Comparison of ENCODE assay signal across 15 cellular contexts in the genomic region with DNA sequence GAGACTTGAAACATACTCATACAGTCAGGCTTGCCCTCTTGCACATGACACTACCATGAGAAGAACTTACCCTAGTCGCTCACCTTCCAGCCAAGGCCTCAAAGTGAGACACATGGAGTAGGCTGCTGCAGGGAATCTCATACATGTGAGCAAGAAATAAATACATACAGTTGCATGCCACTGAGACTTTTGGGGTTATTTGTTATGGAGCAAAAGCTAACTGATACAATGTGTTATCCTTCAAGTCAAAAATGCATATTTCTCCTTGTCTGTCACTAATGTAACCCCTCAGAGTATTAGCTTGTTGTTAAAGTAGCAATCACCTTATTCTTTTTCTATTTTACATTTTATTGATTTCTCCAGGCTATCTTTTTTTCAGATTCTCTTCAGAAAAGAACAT. TPM values are rescaled to one million over a fixed set of nuclear protein-coding genes. Genes with fewer than 3 reads are reported as not detected.
A peak's percentile ranks its signal among the peaks of the same experiment; 100 is the strongest.
DNase-seq lines count a peak whose midpoint lies in the region; ATAC-seq lines count a peak whose summit lies in the region.
"Had no signal": no experiment of that assay in that cellular context is flagged by ENCODE, and none has a peak within 500 bp of the region (broad histone marks: within the 10 kb centered on the region; RNA-seq: fewer than 3 reads in every experiment).

No MANE protein-coding gene starts in this region.

- H3K4me3 Mint-ChIP-seq in stimulated activated naive CD8-positive, alpha-beta T cell treated with anti-CD3 and anti-CD28 coated beads, Interleukin-15, Interleukin-2, amounts not matched to agents 100 ng/mL and 50 ng/mL, for 24 hours = no peak overlapping the region
- H3K4me3 Mint-ChIP-seq in activated naive CD8-positive, alpha-beta T cell treated with anti-CD3 and anti-CD28 coated beads, Interleukin-2, amount 50 U/mL, for 24 hours = no peak overlapping the region
- no peak overlapping the region for H3K4me3 Mint-ChIP-seq in effector memory CD8-positive, alpha-beta T cell

- H3K36me3 Mint-ChIP-seq in stimulated activated naive CD8-positive, alpha-beta T cell treated with anti-CD3 and anti-CD28 coated beads, Interleukin-15, Interleukin-2, amounts not matched to agents 100 ng/mL and 50 ng/mL, for 24 hours (ENCODE audit: low read depth) = peaks cover 39% of the 10 kb centered on the region
- peaks cover 17% of the 10 kb centered on the region for H3K36me3 Mint-ChIP-seq in activated naive CD8-positive, alpha-beta T cell treated with anti-CD3 and anti-CD28 coated beads, Interleukin-2, amount 50 U/mL, for 24 hours (ENCODE audit: low read depth)
- peaks cover 30% of the 10 kb centered on the region for H3K36me3 Mint-ChIP-seq in effector memory CD8-positive, alpha-beta T cell (ENCODE audit: insufficient read depth)

- peaks cover 15% of the 10 kb centered on the region for H3K36me3 ChIP-seq in Karpas-422 (ENCODE audit: insufficient read depth, low read length)
- H3K36me3 ChIP-seq: BE2C had no signal

- no peaks in the 10 kb centered on the region for H3K27me3 Mint-ChIP-seq in stimulated activated naive CD8-positive, alpha-beta T cell treated with anti-CD3 and anti-CD28 coated beads, Interleukin-15, Interleukin-2, amounts not matched to agents 100 ng/mL and 50 ng/mL, for 24 hours
- H3K27me3 Mint-ChIP-seq in activated naive CD8-positive, alpha-beta T cell treated with anti-CD3 and anti-CD28 coated beads, Interleukin-2, amount 50 U/mL, for 24 hours = no peaks in the 10 kb centered on the region
- H3K27me3 Mint-ChIP-seq in effector memory CD8-positive, alpha-beta T cell = no peaks in the 10 kb centered on the region

- H3K27ac ChIP-seq in Karpas-422 (ENCODE audit: low read length) = 0 out of 2 replicates have a peak overlapping the region, but pooled peaks have one; percentile 10
- H3K27ac ChIP-seq: PC-9, SJCRH30 had no signal

- H3K27me3 ChIP-seq in Karpas-422 (ENCODE audit: low read length) = no peaks in the 10 kb centered on the region
- H3K27me3 ChIP-seq: BE2C, SJCRH30 had no signal

- no peak overlapping the region for H3K9ac ChIP-seq in Karpas-422 (ENCODE audit: low read length)

- peaks cover 96% of the 10 kb centered on the region for H3K4me1 Mint-ChIP-seq in stimulated activated naive CD8-positive, alpha-beta T cell treated with anti-CD3 and anti-CD28 coated beads, Interleukin-15, Interleukin-2, amounts not matched to agents 100 ng/mL and 50 ng/mL, for 24 hours (ENCODE audit: low read depth)
- H3K4me1 Mint-ChIP-seq in activated naive CD8-positive, alpha-beta T cell treated with anti-CD3 and anti-CD28 coated beads, Interleukin-2, amount 50 U/mL, for 24 hours = peaks cover 91% of the 10 kb centered on the region
- H3K4me1 Mint-ChIP-seq in effector memory CD8-positive, alpha-beta T cell (ENCODE audit: low read depth in 2 of 2) = peaks cover 46 to 71% of the 10 kb centered on the region in 2 donors

- peaks cover 98% of the 10 kb centered on the region for H3K79me2 ChIP-seq in Karpas-422 (ENCODE audit: low read length)

- H3K4me3 ChIP-seq in Karpas-422 (ENCODE audit: low read length) = no peak overlapping the region
- H3K4me3 ChIP-seq: PC-9, SJCRH30 had no signal

- H3K4me1 ChIP-seq in Karpas-422 (ENCODE audit: low read length) = peaks cover 51% of the 10 kb centered on the region
- H3K4me1 ChIP-seq: BE2C, SJCRH30 had no signal

- DNase-seq in stimulated activated naive CD8-positive, alpha-beta T cell treated with anti-CD3 and anti-CD28 coated beads, Interleukin-15, Interleukin-2, amounts not matched to agents 100 U/mL and 50 U/mL, for 24 hours = no peak
- no peak for DNase-seq in Karpas-422
- no peak for DNase-seq in activated naive CD8-positive, alpha-beta T cell treated with anti-CD3 and anti-CD28 coated beads, Interleukin-2, amount 50 U/mL, for 24 hours
- DNase-seq in effector memory CD8-positive, alpha-beta T cell = no peak
- DNase-seq in COR-L47 (lab: John Stamatoyannopoulos, UW) = no peak
- DNase-seq in NCI-H345 (lab: John Stamatoyannopoulos, UW) = no peak
- DNase-seq: BE2C, H7, KG1, NCI-H1048, NCI-H2081 treated with DMSO at 0.1 percent for 48 hours, NCI-H524, PC-9 had no signal

- peaks cover 16% of the 10 kb centered on the region for H4K20me1 ChIP-seq in Karpas-422 (ENCODE audit: insufficient read depth, low read depth, low read length)

- H3K9me3 Mint-ChIP-seq in stimulated activated naive CD8-positive, alpha-beta T cell treated with anti-CD3 and anti-CD28 coated beads, Interleukin-15, Interleukin-2, amounts not matched to agents 100 ng/mL and 50 ng/mL, for 24 hours = peaks cover 3% of the 10 kb centered on the region
- no peaks in the 10 kb centered on the region for H3K9me3 Mint-ChIP-seq in activated naive CD8-positive, alpha-beta T cell treated with anti-CD3 and anti-CD28 coated beads, Interleukin-2, amount 50 U/mL, for 24 hours
- no peaks in the 10 kb centered on the region for H3K9me3 Mint-ChIP-seq in effector memory CD8-positive, alpha-beta T cell

- H3K27ac Mint-ChIP-seq in stimulated activated naive CD8-positive, alpha-beta T cell treated with anti-CD3 and anti-CD28 coated beads, Interleukin-15, Interleukin-2, amounts not matched to agents 100 ng/mL and 50 ng/mL, for 24 hours = peak overlapping the region; percentile 27
- H3K27ac Mint-ChIP-seq in activated naive CD8-positive, alpha-beta T cell treated with anti-CD3 and anti-CD28 coated beads, Interleukin-2, amount 50 U/mL, for 24 hours = peak overlapping the region; percentile 37
- peak overlapping the region in 1 of 2 donors; percentile 76 for H3K27ac Mint-ChIP-seq in effector memory CD8-positive, alpha-beta T cell

- H3K4me2 ChIP-seq in Karpas-422 (ENCODE audit: low read depth, low read length, poor library complexity, severe bottlenecking) = no peak overlapping the region
- H3K4me2 ChIP-seq: PC-9 had no signal

- H3K9me3 ChIP-seq in Karpas-422 (ENCODE audit: low read length) = no peaks in the 10 kb centered on the region
- H3K9me3 ChIP-seq: BE2C, SJCRH30 had no signal

- H2AFZ ChIP-seq in Karpas-422 (ENCODE audit: low read length) = no peak overlapping the region
- H2AFZ ChIP-seq: PC-9 had no signal

- ATAC-seq in stimulated activated naive CD8-positive, alpha-beta T cell treated with anti-CD3 and anti-CD28 coated beads, Interleukin-15, Interleukin-2, amounts not matched to agents 100 U/mL and 50 U/mL, for 24 hours = no peak
- no peak for ATAC-seq in activated naive CD8-positive, alpha-beta T cell treated with anti-CD3 and anti-CD28 coated beads, Interleukin-2, amount 50 U/mL, for 24 hours
- ATAC-seq in effector memory CD8-positive, alpha-beta T cell (replicated peaks) = no peak

- no peaks in the 10 kb centered on the region for H3K9me2 ChIP-seq in Karpas-422 (replicated peaks; ENCODE audit: insufficient read depth, low read length)

RNA-seq across cellular contexts. Expression of a gene that starts 58.1 kb away (rescaled TPM):
- 27.6 and 51.6 TPM in 2 replicates for total RNA-seq in Karpas-422 (2014; rRNA removed; shearing (Covaris generic); ENCODE audit: low replicate concordance)
